11 cellular contexts compared by ENCODE assay signal in the genomic region with DNA sequence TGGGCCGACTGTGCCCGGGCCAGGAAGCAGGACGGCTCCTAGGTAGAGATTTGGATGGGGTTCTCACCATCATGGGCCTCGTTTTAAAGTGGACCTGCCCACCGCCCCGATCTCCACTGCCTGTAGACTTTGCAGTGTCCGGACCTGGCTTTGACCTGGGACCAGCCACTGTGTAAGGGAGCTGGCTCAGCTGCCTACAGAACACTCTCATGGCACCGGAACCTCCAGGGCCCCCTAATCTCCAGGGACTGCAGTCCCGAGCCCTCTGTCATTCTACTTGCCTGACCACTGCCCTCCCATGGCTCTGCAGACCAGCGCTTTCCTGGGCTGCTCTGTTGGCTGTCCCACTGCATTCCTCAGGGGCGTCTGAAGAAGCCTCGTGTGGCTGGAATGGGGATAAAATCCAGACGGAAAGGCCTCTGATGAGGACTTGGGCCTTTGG.
DNase-seq lines count a peak whose midpoint lies in the region; ATAC-seq and TF ChIP-seq lines count a peak whose summit lies in the region.
"Had no signal": no experiment of that assay in that cellular context is flagged by ENCODE, and none has a peak within 500 bp of the region (broad histone marks: within the 10 kb centered on the region; RNA-seq: fewer than 3 reads in every experiment).

No MANE protein-coding gene starts in this region.

- no peak for DNase-seq in BE2C
- peak; percentile 38 for DNase-seq in NCI-H226
- DNase-seq in fibroblast of the aortic adventitia (ENCODE audit: low read depth): peak; percentile 67
- DNase-seq in osteoblast (ENCODE audit: insufficient read length, low spot score, missing footprints): peak; percentile 87
- no peak for DNase-seq in kidney glomerular epithelial cell (lab: John Stamatoyannopoulos, UW)
- DNase-seq in lower leg skin (ENCODE audit: low spot score in 2 of 2): no peak
- DNase-seq: immature natural killer cell, T-helper 9 cell had no signal

- no peak overlapping the region for H3K27ac ChIP-seq in osteoblast (ENCODE audit: low read depth, low read length)
- H3K27ac ChIP-seq: right atrium auricular region had no signal

- peaks cover 36% of the 10 kb centered on the region for H4K20me1 ChIP-seq in osteoblast (ENCODE audit: insufficient read depth, low read length)

- H3K27me3 Mint-ChIP-seq in stimulated activated memory B cell treated with anti-CD40 and anti-IgM and Interleukin-4, amounts not matched to agents 10 μg/mL and 1 μg/mL and 100 μg/mL, for 72 hours: no peaks in the 10 kb centered on the region

- H3K4me1 ChIP-seq in BE2C (peaks cover 4% of the 10 kb centered on the region; the same call in 1 of the 2 replicates), osteoblast (ENCODE audit: insufficient read depth, low read length) (peaks cover 9% of the 10 kb centered on the region)

- H3K27ac Mint-ChIP-seq in stimulated activated memory B cell treated with anti-CD40 and anti-IgM and Interleukin-4, amounts not matched to agents 10 μg/mL and 1 μg/mL and 100 μg/mL, for 72 hours: no peak overlapping the region
- H3K27ac Mint-ChIP-seq: immature natural killer cell had no signal

- no peak overlapping the region for H2AFZ ChIP-seq in osteoblast (ENCODE audit: low read length)

- no peak for TF ChIP-seq POLR2A in lower leg skin (IDR thresholded peaks at IDR 0.05)

- H3K9me3 ChIP-seq in BE2C (no peaks in the 10 kb centered on the region), osteoblast (ENCODE audit: low read depth, low read length) (no peaks in the 10 kb centered on the region)
- H3K9me3 ChIP-seq: right atrium auricular region had no signal

- H3K4me2 ChIP-seq in osteoblast (ENCODE audit: insufficient read depth, low read length): no peak overlapping the region

- no peak overlapping the region for H3K4me3 Mint-ChIP-seq in stimulated activated memory B cell treated with anti-CD40 and anti-IgM and Interleukin-4, amounts not matched to agents 10 μg/mL and 1 μg/mL and 100 μg/mL, for 72 hours
- H3K4me3 Mint-ChIP-seq: immature natural killer cell had no signal

- TF ChIP-seq CTCF in BE2C (IDR thresholded peaks at IDR 0.05; ENCODE audit: low read depth, low read length) (0 out of 2 replicates have a peak, but pooled peaks have one; percentile 11), fibroblast of the aortic adventitia (IDR thresholded peaks at IDR 0.05; ENCODE audit: insufficient read depth, low read length) (peak; percentile 46), osteoblast (IDR thresholded peaks at IDR 0.05; ENCODE audit: extremely low read depth, low read depth, low read length) (peak; percentile 46), lower leg skin (IDR thresholded peaks at IDR 0.05) (no peak)

- no peaks in the 10 kb centered on the region for H3K27me3 ChIP-seq in BE2C
- no peaks in the 10 kb centered on the region for H3K27me3 ChIP-seq in osteoblast (ENCODE audit: insufficient read depth, low read length)
- H3K27me3 ChIP-seq: right atrium auricular region had no signal

- WGBS in lower leg skin, 2 donors: 70 to 81% methylated on average over 11 to 13 of the region's 13 CpGs

- ATAC-seq in stimulated activated memory B cell treated with anti-CD40 and anti-IgM and Interleukin-4, amounts not matched to agents 10 μg/mL and 1 μg/mL and 100 μg/mL, for 72 hours: no peak
- ATAC-seq in HG03139 (IDR thresholded peaks at IDR 0.05; ENCODE audit: unreplicated experiment): no peak

- H3K4me3 ChIP-seq in BE2C (ENCODE audit: low read depth, low read length): no peak overlapping the region
- no peak overlapping the region for H3K4me3 ChIP-seq in fibroblast of the aortic adventitia (ENCODE audit: low read depth, low read length)
- H3K4me3 ChIP-seq in osteoblast (ENCODE audit: insufficient read depth, low read length): no peak overlapping the region
- no peak overlapping the region for H3K4me3 ChIP-seq in lower leg skin (ENCODE audit: low read depth, poor library complexity, severe bottlenecking)
- H3K4me3 ChIP-seq: right atrium auricular region had no signal

- no peaks in the 10 kb centered on the region for H3K9me3 Mint-ChIP-seq in stimulated activated memory B cell treated with anti-CD40 and anti-IgM and Interleukin-4, amounts not matched to agents 10 μg/mL and 1 μg/mL and 100 μg/mL, for 72 hours

- H3K36me3 Mint-ChIP-seq in stimulated activated memory B cell treated with anti-CD40 and anti-IgM and Interleukin-4, amounts not matched to agents 10 μg/mL and 1 μg/mL and 100 μg/mL, for 72 hours: no peaks in the 10 kb centered on the region
- H3K36me3 Mint-ChIP-seq: immature natural killer cell had no signal

- intact Hi-C loops in lower leg skin (cut with DNase I; ENCODE audit: low total_unique reads): no loop called here

- no peaks in the 10 kb centered on the region for H3K36me3 ChIP-seq in BE2C
- H3K36me3 ChIP-seq in osteoblast (ENCODE audit: insufficient read depth, low read length): no peaks in the 10 kb centered on the region
- H3K36me3 ChIP-seq: right atrium auricular region had no signal

- peaks cover 27% of the 10 kb centered on the region for H3K79me2 ChIP-seq in osteoblast (ENCODE audit: insufficient read depth, low read length)

- no peaks in the 10 kb centered on the region for H3K4me1 Mint-ChIP-seq in stimulated activated memory B cell treated with anti-CD40 and anti-IgM and Interleukin-4, amounts not matched to agents 10 μg/mL and 1 μg/mL and 100 μg/mL, for 72 hours
- H3K4me1 Mint-ChIP-seq: immature natural killer cell had no signal

Comparison
In these comparisons a context has a peak if more than half of its experiments do, and no peak if none do; other contexts are left out.
1. DNase-seq: peak in NCI-H226 (single experiment), fibroblast of the aortic adventitia (single experiment) and osteoblast (single experiment); none in BE2C (single experiment), kidney glomerular epithelial cell (single experiment) and lower leg skin (0 of 2).
2. CTCF ChIP-seq: peak in BE2C (single experiment), fibroblast of the aortic adventitia (single experiment) and osteoblast (single experiment); none in lower leg skin (0 of 3).